Comparison of ENCODE assay signal across 16 cellular contexts in genomic region chr10:48760983-48761382, GRCh38.
DNase-seq lines count a peak whose midpoint lies in the region; ATAC-seq and TF ChIP-seq lines count a peak whose summit lies in the region.
"Had no signal": no experiment of that assay in that cellular context is flagged by ENCODE, and none has a peak within 500 bp of the region (broad histone marks: within the 10 kb centered on the region; RNA-seq: fewer than 3 reads in every experiment).

No MANE protein-coding gene starts in this region.

- H3K27me3 ChIP-seq in SK-N-SH (ENCODE audit: insufficient read depth) (no peaks in the 10 kb centered on the region), smooth muscle cell (ENCODE audit: low read depth) (peaks cover 32% of the 10 kb centered on the region)

- H3K4me3 Mint-ChIP-seq in IgD-negative memory B cell, result no peak overlapping the region
- H3K4me3 Mint-ChIP-seq in stimulated activated naive B cell treated with anti-CD40 and anti-IgM and Interleukin-4, amounts not matched to agents 10 μg/mL and 1 μg/mL and 100 μg/mL, for 72 hours, result peak overlapping the region in 1 of 2 donors; percentile 22
- H3K4me3 Mint-ChIP-seq: GM23338 had no signal

- H3K27me3 Mint-ChIP-seq in IgD-negative memory B cell, result no peaks in the 10 kb centered on the region
- no peaks in the 10 kb centered on the region for H3K27me3 Mint-ChIP-seq in stimulated activated naive B cell treated with anti-CD40 and anti-IgM and Interleukin-4, amounts not matched to agents 10 μg/mL and 1 μg/mL and 100 μg/mL, for 72 hours

- peaks cover 22 to 36% (median 29%) of the 10 kb centered on the region in 3 donors for H3K4me1 Mint-ChIP-seq in IgD-negative memory B cell
- peaks cover 55 to 84% of the 10 kb centered on the region in 2 donors for H3K4me1 Mint-ChIP-seq in stimulated activated naive B cell treated with anti-CD40 and anti-IgM and Interleukin-4, amounts not matched to agents 10 μg/mL and 1 μg/mL and 100 μg/mL, for 72 hours
- H3K4me1 Mint-ChIP-seq: GM23338 had no signal

- H2AFZ ChIP-seq in SK-N-SH (ENCODE audit: low read depth) (no peak overlapping the region), smooth muscle cell (ENCODE audit: low read depth) (no peak overlapping the region)
- H2AFZ ChIP-seq: GM23338 had no signal

- H3K4me2 ChIP-seq in SK-N-SH (no peak overlapping the region), smooth muscle cell (no peak overlapping the region)
- H3K4me2 ChIP-seq: GM23338 had no signal

- ATAC-seq in SK-N-SH treated with all-trans-retinoic acid at 6 μM for 48 hours, result no peak
- no peak for ATAC-seq in stimulated activated naive B cell treated with anti-CD40 and anti-IgM and Interleukin-4, amounts not matched to agents 10 μg/mL and 1 μg/mL and 100 μg/mL, for 72 hours (replicated peaks)
- ATAC-seq: GM23338 had no signal

- H3F3A ChIP-seq in SK-N-SH (replicated peaks; ENCODE audit: insufficient read depth) (no peaks in the 10 kb centered on the region), smooth muscle cell (ENCODE audit: low read depth) (no peaks in the 10 kb centered on the region)

- H3K27ac ChIP-seq in SK-N-SH (ENCODE audit: low read depth in 2 of 2, low read length in 1 of 2), result no peak overlapping the region
- no peak overlapping the region for H3K27ac ChIP-seq in smooth muscle cell (ENCODE audit: low read depth)

- CTCF ChIA-PET in SK-N-SH (lab: Yijun Ruan, JAX), result interaction anchor here (0.7 to 1.4 kb wide), 2 partner anchors 8 to 103 kb away, joined by 3 to 4 read pairs; no protein-coding TSS in a partner anchor

- H3K4me1 ChIP-seq in SK-N-SH (ENCODE audit: control insufficient read depth in 1 of 2, insufficient read depth in 2 of 2, low read depth in 1 of 2, low read length in 1 of 2) (peaks cover 0 to 7% of the 10 kb centered on the region in 2 experiments; a peak in 1 of 4 replicates), smooth muscle cell (ENCODE audit: low read depth) (no peaks in the 10 kb centered on the region)
- H3K4me1 ChIP-seq: BE2C, HAP-1 had no signal

- H3K27ac Mint-ChIP-seq in IgD-negative memory B cell, result peak overlapping the region in 2 of 3 donors; percentile 19 to 68
- H3K27ac Mint-ChIP-seq in stimulated activated naive B cell treated with anti-CD40 and anti-IgM and Interleukin-4, amounts not matched to agents 10 μg/mL and 1 μg/mL and 100 μg/mL, for 72 hours, result peak overlapping the region; percentile 81
- H3K27ac Mint-ChIP-seq: GM23338 had no signal

- H3K9me3 ChIP-seq in SK-N-SH (no peaks in the 10 kb centered on the region), smooth muscle cell (replicated peaks; ENCODE audit: low read depth) (no peaks in the 10 kb centered on the region)
- H3K9me3 ChIP-seq: BE2C, HAP-1 had no signal

- DNase-seq in SK-N-SH, result peak; percentile 37
- DNase-seq in ecto neural progenitor cell (ENCODE audit: low spot score), result peak; percentile 5
- DNase-seq in stimulated activated naive B cell treated with anti-CD40 and anti-IgM and Interleukin-4, amounts not matched to agents 10 μg/mL and 1 μg/mL and 100 μg/mL, for 72 hours, result no peak
- no peak for DNase-seq in NCI-H526 treated with DMSO at 0.1 percent for 48 hours (lab: John Stamatoyannopoulos, UW)
- DNase-seq in smooth muscle cell (lab: John Stamatoyannopoulos, UW; ENCODE audit: unreplicated experiment), result no peak
- DNase-seq: BE2C, DMS79 treated with DMSO at 0.1 percent for 48 hours, KG1, NCI-H1105, NCI-H1694, NCI-H510A, Right ventricle myocardium superior had no signal

- no peak overlapping the region for H3K9ac ChIP-seq in SK-N-SH
- H3K9ac ChIP-seq in smooth muscle cell (ENCODE audit: low read depth), result no peak overlapping the region

- H3K79me2 ChIP-seq in SK-N-SH (ENCODE audit: insufficient read depth) (no peaks in the 10 kb centered on the region), smooth muscle cell (ENCODE audit: low read depth) (no peaks in the 10 kb centered on the region)

- H3K36me3 ChIP-seq in SK-N-SH (replicated peaks in 1 of 2; ENCODE audit: control insufficient read depth in 1 of 2, insufficient read depth in 2 of 2, low read length in 1 of 2) (no peaks in the 10 kb centered on the region), smooth muscle cell (ENCODE audit: low read depth) (no peaks in the 10 kb centered on the region)
- H3K36me3 ChIP-seq: BE2C, HAP-1 had no signal

- TF ChIP-seq CTCF in SK-N-SH (IDR thresholded peaks at IDR 0.05), result no peak
- no peak for TF ChIP-seq CTCF in smooth muscle cell (IDR thresholded peaks at IDR 0.05; ENCODE audit: borderline replicate concordance, insufficient read depth, poor library complexity, severe bottlenecking)

- H3K9me3 Mint-ChIP-seq in IgD-negative memory B cell, result no peaks in the 10 kb centered on the region
- H3K9me3 Mint-ChIP-seq in stimulated activated naive B cell treated with anti-CD40 and anti-IgM and Interleukin-4, amounts not matched to agents 10 μg/mL and 1 μg/mL and 100 μg/mL, for 72 hours, result no peaks in the 10 kb centered on the region
- H3K9me3 Mint-ChIP-seq: GM23338 had no signal

- POLR2A ChIA-PET in SK-N-SH (lab: Yijun Ruan, JAX), result no interaction called here

- H4K20me1 ChIP-seq in SK-N-SH (ENCODE audit: insufficient read depth) (no peaks in the 10 kb centered on the region), smooth muscle cell (ENCODE audit: low read depth) (no peaks in the 10 kb centered on the region)

- peaks cover 6% of the 10 kb centered on the region for H3K36me3 Mint-ChIP-seq in IgD-negative memory B cell
- peaks cover 65 to 80% of the 10 kb centered on the region in 2 donors for H3K36me3 Mint-ChIP-seq in stimulated activated naive B cell treated with anti-CD40 and anti-IgM and Interleukin-4, amounts not matched to agents 10 μg/mL and 1 μg/mL and 100 μg/mL, for 72 hours

- WGBS in SK-N-SH (ENCODE audit: low lambda C conversion rate), result 14% methylated on average over 5 of the region's 5 CpGs
- 83% methylated on average over 5 of the region's 5 CpGs for WGBS in smooth muscle cell (ENCODE audit: low lambda C conversion rate)

- TF ChIP-seq RAD21 in SK-N-SH (IDR thresholded peaks at IDR 0.05; ENCODE audit: low read length), result no peak

- H3K9me2 ChIP-seq in SK-N-SH, result 0 out of 2 replicates have a peak, but pooled peaks cover 3% of the 10 kb centered on the region

- no peak for TF ChIP-seq EP300 in SK-N-SH (IDR thresholded peaks at IDR 0.05; ENCODE audit: borderline replicate concordance in 1 of 2, low read depth in 1 of 2, low read length in 1 of 2)

- H3K4me3 ChIP-seq in SK-N-SH (ENCODE audit: low read depth in 2 of 2, low read length in 1 of 2), result no peak overlapping the region
- H3K4me3 ChIP-seq in smooth muscle cell, result no peak overlapping the region
- H3K4me3 ChIP-seq: GM23338, HAP-1 had no signal

TF ChIP-seq in SK-N-SH, 30 proteins besides CTCF, POLR2A, EP300 and RAD21 (continues in another document):
- TF ChIP-seq PBX3 (IDR thresholded peaks at IDR 0.05), result no peak

TF ChIP-seq in SK-N-SH treated with all-trans-retinoic acid at 6 μM for 48 hours, 23 proteins besides CTCF, POLR2A, EP300 and RAD21:
- TF ChIP-seq ARNTL (CRISPR knock-in tag; IDR thresholded peaks at IDR 0.05; ENCODE audit: borderline replicate concordance, low read depth) (no peak), ZFP3 (CRISPR knock-in tag; IDR thresholded peaks at IDR 0.05) (no peak), OSR1 (CRISPR knock-in tag; IDR thresholded peaks at IDR 0.05) (no peak), RARB (CRISPR knock-in tag; IDR thresholded peaks at IDR 0.05) (no peak), ZFP30 (CRISPR knock-in tag; IDR thresholded peaks at IDR 0.05) (no peak), ZNF565 (CRISPR knock-in tag; conservative IDR thresholded peaks at IDR 0.05; ENCODE audit: low read depth) (no peak), ZC3H10 (CRISPR knock-in tag; IDR thresholded peaks at IDR 0.05) (no peak), ZNF8 (CRISPR knock-in tag; IDR thresholded peaks at IDR 0.05) (no peak), PPARA (CRISPR knock-in tag; IDR thresholded peaks at IDR 0.05; ENCODE audit: borderline replicate concordance) (no peak), BACH2 (CRISPR knock-in tag; IDR thresholded peaks at IDR 0.05; ENCODE audit: borderline replicate concordance) (no peak)
- TF ChIP-seq, protein P1, sequence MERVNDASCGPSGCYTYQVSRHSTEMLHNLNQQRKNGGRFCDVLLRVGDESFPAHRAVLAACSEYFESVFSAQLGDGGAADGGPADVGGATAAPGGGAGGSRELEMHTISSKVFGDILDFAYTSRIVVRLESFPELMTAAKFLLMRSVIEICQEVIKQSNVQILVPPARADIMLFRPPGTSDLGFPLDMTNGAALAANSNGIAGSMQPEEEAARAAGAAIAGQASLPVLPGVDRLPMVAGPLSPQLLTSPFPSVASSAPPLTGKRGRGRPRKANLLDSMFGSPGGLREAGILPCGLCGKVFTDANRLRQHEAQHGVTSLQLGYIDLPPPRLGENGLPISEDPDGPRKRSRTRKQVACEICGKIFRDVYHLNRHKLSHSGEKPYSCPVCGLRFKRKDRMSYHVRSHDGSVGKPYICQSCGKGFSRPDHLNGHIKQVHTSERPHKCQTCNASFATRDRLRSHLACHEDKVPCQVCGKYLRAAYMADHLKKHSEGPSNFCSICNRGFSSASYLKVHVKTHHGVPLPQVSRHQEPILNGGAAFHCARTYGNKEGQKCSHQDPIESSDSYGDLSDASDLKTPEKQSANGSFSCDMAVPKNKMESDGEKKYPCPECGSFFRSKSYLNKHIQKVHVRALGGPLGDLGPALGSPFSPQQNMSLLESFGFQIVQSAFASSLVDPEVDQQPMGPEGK (CRISPR knock-in tag; IDR thresholded peaks at IDR 0.05; ENCODE audit: borderline replicate concordance), result no peak
TF ChIP-seq in SK-N-SH treated with all-trans-retinoic acid at 6 μM for 48 hours: peak in this region for 0.

Comparison
In these comparisons a context has a peak if more than half of its experiments do, and no peak if none do; other contexts are left out.
1. DNase-seq: peak in SK-N-SH (single experiment) and ecto neural progenitor cell (single experiment); none in stimulated activated naive B cell treated with anti-CD40 and anti-IgM and Interleukin-4, amounts not matched to agents 10 μg/mL and 1 μg/mL and 100 μg/mL, for 72 hours (single experiment), NCI-H526 treated with DMSO at 0.1 percent for 48 hours (single experiment) and smooth muscle cell (single experiment).